In genomic region chr1:152666171-152666570, GRCh38 we compare ENCODE assay signal across 15 cellular contexts. TPM values are rescaled to one million over a fixed set of nuclear protein-coding genes. Genes with fewer than 3 reads are reported as not detected.
"Had no signal": no experiment of that assay in that cellular context is flagged by ENCODE, and none has a peak within 500 bp of the region (broad histone marks: within the 10 kb centered on the region; RNA-seq: fewer than 3 reads in every experiment).

No MANE protein-coding gene starts in this region.

RNA-seq across cellular contexts. Expression of gene LCE2D, which starts 3.0 kb away (rescaled TPM):
- total RNA-seq: stomach, subcutaneous adipose tissue, temporal lobe, testis, thoracic aorta, thyroid gland, tibial nerve, transverse colon, upper lobe of left lung, upper lobe of right lung, ureter, urinary bladder, uterus, vagina had no signal
- polyA plus RNA-seq: stomach, urinary bladder had no signal

RNA-seq across cellular contexts. Expression of gene LCE2C, which starts 8.9 kb away (rescaled TPM):
- total RNA-seq: stomach, subcutaneous adipose tissue, temporal lobe, testis, tibial nerve, transverse colon, upper lobe of left lung, upper lobe of right lung, ureter, urinary bladder, uterus, vagina had no signal
- polyA plus RNA-seq: stomach, urinary bladder had no signal

RNA-seq across cellular contexts. Expression of gene LCE2B, which starts 19.8 kb away (rescaled TPM):
- total RNA-seq: stomach, subcutaneous adipose tissue, temporal lobe, testis, thyroid gland, tibial nerve, transverse colon, upper lobe of left lung, upper lobe of right lung, ureter, urinary bladder, uterus, vagina had no signal
- polyA plus RNA-seq: stomach, urinary bladder had no signal

RNA-seq across cellular contexts. Expression of gene LCE2A, which starts 32.0 kb away (rescaled TPM):
- total RNA-seq: stomach, subcutaneous adipose tissue, temporal lobe, testis, thoracic aorta, thyroid gland, tibial nerve, transverse colon, upper lobe of left lung, upper lobe of right lung, ureter, urinary bladder, uterus, vagina had no signal
- polyA plus RNA-seq: stomach, urinary bladder had no signal

RNA-seq across cellular contexts. Expression of gene LCE4A, which starts 41.8 kb away (rescaled TPM):
- total RNA-seq: stomach, subcutaneous adipose tissue, temporal lobe, testis, thoracic aorta, thyroid gland, tibial nerve, transverse colon, upper lobe of left lung, upper lobe of right lung, ureter, urinary bladder, uterus, vagina had no signal
- polyA plus RNA-seq: stomach, thymus, urinary bladder had no signal
